In the genomic region with DNA sequence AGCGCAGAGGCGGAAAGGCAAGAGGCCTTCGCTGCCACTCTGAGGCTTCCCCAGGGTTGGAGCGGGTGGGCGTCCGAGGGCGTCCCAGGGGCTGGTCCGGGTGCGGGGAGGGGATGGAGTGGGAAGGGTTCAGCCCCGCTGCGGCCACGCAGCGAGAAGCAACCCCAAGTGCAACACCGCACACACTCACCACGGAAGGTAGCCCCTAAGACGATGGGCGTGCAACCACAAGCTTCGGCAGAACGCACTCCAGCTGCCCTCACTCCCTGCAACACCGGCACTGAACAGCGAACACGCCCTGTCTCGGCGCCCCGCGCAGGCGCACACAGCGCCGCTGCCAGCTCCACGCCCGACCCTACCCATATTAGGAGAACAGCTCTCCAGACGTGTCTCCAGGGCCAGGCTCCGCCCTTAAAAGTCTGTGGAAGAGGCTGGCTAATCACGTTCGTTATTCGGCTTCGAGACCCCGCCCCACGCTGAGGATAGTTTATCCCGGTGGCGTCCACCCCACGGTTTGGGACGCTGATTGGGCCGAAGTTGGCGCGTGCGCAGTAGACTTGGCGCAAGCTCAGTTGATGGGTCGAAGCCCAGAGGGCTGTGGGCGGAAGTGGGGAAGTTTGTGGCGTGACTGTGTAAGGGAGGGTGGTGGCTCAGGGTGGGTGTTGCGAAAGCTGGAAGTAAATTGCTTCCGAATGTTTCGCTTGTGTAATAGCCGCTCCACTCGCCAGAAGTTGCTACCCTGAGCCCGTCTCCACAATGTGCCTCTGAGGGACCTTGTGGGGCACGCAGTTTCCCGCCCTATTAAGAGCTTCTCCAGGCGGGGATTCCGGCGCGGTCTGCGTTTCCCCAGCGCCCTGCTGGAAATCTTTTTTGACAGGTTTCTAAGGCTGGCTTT, we compare ENCODE assay signal across 8 cellular contexts. TPM values are rescaled to one million over a fixed set of nuclear protein-coding genes. Genes with fewer than 3 reads are reported as not detected.
DNase-seq lines count a peak whose midpoint lies in the region; ATAC-seq, FAIRE-seq and TF ChIP-seq lines count a peak whose summit lies in the region.

A gene (minus strand): TSS at position 300 of the 895 bp plus-strand sequence. CDS start 343 bp downstream, outside the sequence.

- H3K36me3 ChIP-seq in ascending aorta (no peaks in the 10 kb centered on the region), right atrium auricular region (no peaks in the 10 kb centered on the region), psoas muscle (ENCODE audit: insufficient read depth in 1 of 2, low read depth in 1 of 2) (no peaks in the 10 kb centered on the region)

- ATAC-seq in GM18502 (IDR thresholded peaks at IDR 0.05; ENCODE audit: poor library complexity, unreplicated experiment) (peak; percentile 98), HG02970 (IDR thresholded peaks at IDR 0.05; ENCODE audit: low FRiP score, unreplicated experiment) (peak; percentile 100), psoas muscle (peak; percentile 96 to 98 (median 98))

- peaks cover 0 to 29% of the 10 kb centered on the region in 2 donors for H3K4me1 ChIP-seq in ascending aorta
- H3K4me1 ChIP-seq in right atrium auricular region, result peaks cover 0 to 25% of the 10 kb centered on the region in 2 donors
- peaks cover 14% of the 10 kb centered on the region for H3K4me1 ChIP-seq in psoas muscle

- TF ChIP-seq CTCF in ascending aorta (IDR thresholded peaks at IDR 0.05) (no peak), right atrium auricular region (IDR thresholded peaks at IDR 0.05) (no peak), psoas muscle (IDR thresholded peaks at IDR 0.05) (no peak)

- H3K36me3 Mint-ChIP-seq in T-helper 2 cell treated with Interferon-gamma antibody and Interleukin-4, amounts not matched to agents 5 μg/mL and 100 μg/mL, for 36 hours (ENCODE audit: low read depth), result peaks cover 21% of the 10 kb centered on the region

- peaks cover 15% of the 10 kb centered on the region for H3K9me3 Mint-ChIP-seq in T-helper 2 cell treated with Interferon-gamma antibody and Interleukin-4, amounts not matched to agents 5 μg/mL and 100 μg/mL, for 36 hours

- FAIRE-seq in urothelium cell line (lab: Jason Lieb, UNC), result peak; percentile 97

- peaks cover 11% of the 10 kb centered on the region for H3K27me3 Mint-ChIP-seq in T-helper 2 cell treated with Interferon-gamma antibody and Interleukin-4, amounts not matched to agents 5 μg/mL and 100 μg/mL, for 36 hours (ENCODE audit: low read depth)

- peaks cover 30% of the 10 kb centered on the region for H3K4me1 Mint-ChIP-seq in T-helper 2 cell treated with Interferon-gamma antibody and Interleukin-4, amounts not matched to agents 5 μg/mL and 100 μg/mL, for 36 hours (ENCODE audit: low read depth)

- H3K9me3 ChIP-seq in ascending aorta (peaks cover 0 to under 1% of the 10 kb centered on the region in 2 donors), right atrium auricular region (peaks cover 0 to 9% of the 10 kb centered on the region in 2 donors), psoas muscle (no peaks in the 10 kb centered on the region)

- peak; percentile 88 to 91 for DNase-seq in NCI-H1930 (lab: John Stamatoyannopoulos, UW)
- DNase-seq in T-helper 2 cell treated with Interferon-gamma antibody and Interleukin-4, amounts not matched to agents 5 μg/mL and 100 μg/mL, for 36 hours (ENCODE audit: low spot score), result peak; percentile 100
- DNase-seq in ascending aorta (ENCODE audit: low spot score in 2 of 2), result peak; percentile 100
- peak; percentile 100 for DNase-seq in right atrium auricular region (ENCODE audit: low spot score)
- DNase-seq in psoas muscle, result peak; percentile 100
- peak; percentile 98 for DNase-seq in urothelium cell line (ENCODE audit: low spot score)

- intact Hi-C loops in ascending aorta (cut with DNase I) (loop anchor here (2.0 to 10.0 kb wide), 3 partner anchors 381 to 1837 kb away; a partner anchor contains a TSS), psoas muscle (cut with DNase I) (loop anchor here (5.0 to 10.0 kb wide), 4 partner anchors 380 to 1837 kb away; a partner anchor contains a TSS)

- H3K27ac ChIP-seq in ascending aorta (peak within 1 kb of the TSS; percentile 91 to 95), right atrium auricular region (peak within 1 kb of the TSS; percentile 91 to 92), psoas muscle (peak within 1 kb of the TSS; percentile 84)

- peak within 1 kb of the TSS; percentile 95 for H3K4me3 Mint-ChIP-seq in T-helper 2 cell treated with Interferon-gamma antibody and Interleukin-4, amounts not matched to agents 5 μg/mL and 100 μg/mL, for 36 hours

- H3K27me3 ChIP-seq in ascending aorta, result no peaks in the 10 kb centered on the region
- H3K27me3 ChIP-seq in right atrium auricular region, result no peaks in the 10 kb centered on the region
- H3K27me3 ChIP-seq in psoas muscle (ENCODE audit: insufficient read depth in 3 of 3, low read length in 2 of 3), result no peaks in the 10 kb centered on the region

- peak within 1 kb of the TSS; percentile 89 for H3K27ac Mint-ChIP-seq in T-helper 2 cell treated with Interferon-gamma antibody and Interleukin-4, amounts not matched to agents 5 μg/mL and 100 μg/mL, for 36 hours

- WGBS in psoas muscle, 3 donors, result 0% methylated on average over 63 to 65 of the region's 65 CpGs

- peak within 1 kb of the TSS; percentile 61 to 88 for H3K4me3 ChIP-seq in ascending aorta
- H3K4me3 ChIP-seq in right atrium auricular region, result peak within 1 kb of the TSS; percentile 80 to 82
- peak within 1 kb of the TSS; percentile 74 for H3K4me3 ChIP-seq in psoas muscle

RNA-seq across cellular contexts. Expression of the gene that starts here (rescaled TPM):
- total RNA-seq in ascending aorta, result 82.2 TPM
- 10 to 100 TPM; 40.3 to 45.4 TPM for total RNA-seq in right atrium auricular region
- 10 to 100 TPM; 19.7 to 41.6 (median 25.8) TPM for total RNA-seq in psoas muscle
- 10 to 100 TPM; 23.8 to 43.2 (median 29.0) TPM for polyA plus RNA-seq in psoas muscle

Comparison
In these comparisons a context has a peak if more than half of its experiments do, and no peak if none do; other contexts are left out.
1. Peak in every context shown above with its lines: DNase-seq, ATAC-seq, H3K4me3 ChIP-seq and H3K27ac ChIP-seq.